ENCODE assay signal across 8 cellular contexts in genomic region chr14:94681300-94682060, GRCh38.
DNase-seq lines count a peak whose midpoint lies in the region; ATAC-seq and TF ChIP-seq lines count a peak whose summit lies in the region.

No MANE protein-coding gene starts in this region.

- no peaks in the 10 kb centered on the region for H3K9me3 ChIP-seq in transverse colon

- no peak for ATAC-seq in left ventricle myocardium superior

- TF ChIP-seq POLR2A in transverse colon (IDR thresholded peaks at IDR 0.05) = no peak

- H3K4me3 ChIP-seq in fibroblast of the aortic adventitia (ENCODE audit: low read depth, low read length) (no peak overlapping the region), transverse colon (no peak overlapping the region)

- TF ChIP-seq CTCF in fibroblast of the aortic adventitia (IDR thresholded peaks at IDR 0.05; ENCODE audit: insufficient read depth, low read length) = peak; percentile 71
- TF ChIP-seq CTCF in transverse colon (IDR thresholded peaks at IDR 0.05) = peak in 4 of 5 experiments; percentile 21 to 38 (median 32)
- no peak for TF ChIP-seq CTCF in GM20000 (IDR thresholded peaks at IDR 0.05; ENCODE audit: extremely low read depth, missing control alignments)

- DNase-seq in cardiac septum (ENCODE audit: low spot score) (peak; percentile 38), left ventricle myocardium superior (no peak), RKO (ENCODE audit: low spot score) (peak; percentile 58), fibroblast of the aortic adventitia (ENCODE audit: low read depth) (peak; percentile 53), transverse colon (peak; percentile 15), NCI-H2227 (lab: John Stamatoyannopoulos, UW; ENCODE audit: unreplicated experiment) (no peak), NCI-H1105 treated with DMSO at 0.1 percent for 48 hours (lab: John Stamatoyannopoulos, UW) (no peak), GM20000 (ENCODE audit: low spot score) (no peak)

- H3K4me1 ChIP-seq in transverse colon = no peaks in the 10 kb centered on the region

- H3K36me3 ChIP-seq in transverse colon = no peaks in the 10 kb centered on the region

- no peaks in the 10 kb centered on the region for H3K27me3 ChIP-seq in transverse colon

- TF ChIP-seq EP300 in transverse colon (IDR thresholded peaks at IDR 0.05; ENCODE audit: low read depth) = no peak

- intact Hi-C loops in cardiac septum (cut with DNase I) = no loop called here
- intact Hi-C loops in left ventricle myocardium superior (cut with micrococcal nuclease) = no loop called here
- intact Hi-C loops in transverse colon (cut with DNase I; ENCODE audit: low total_unique reads) = no loop called here

- no peak overlapping the region for H3K27ac ChIP-seq in transverse colon

- in situ Hi-C loops in transverse colon (cut with MboI; ENCODE audit: low pct_ligation_motif_present in 1 of 4, low pct_unique_long_range_greater_than_20kb in 1 of 4, low sequenced_read_pairs in 3 of 4) = loop anchor here (10.0 to 25.0 kb wide), 3 partner anchors 406 to 756 kb away; no protein-coding TSS in a partner anchor

- WGBS in transverse colon (ENCODE audit: low coverage in 1 of 2), 2 donors = 73 to 78% methylated on average over 6 to 15 of the region's 15 CpGs

Comparison
In these comparisons a context has a peak if more than half of its experiments do, and no peak if none do; other contexts are left out.
1. DNase-seq: peak in cardiac septum (single experiment), RKO (single experiment), fibroblast of the aortic adventitia (single experiment) and transverse colon (single experiment); none in left ventricle myocardium superior (single experiment), NCI-H2227 (single experiment), NCI-H1105 treated with DMSO at 0.1 percent for 48 hours (single experiment) and GM20000 (single experiment).